In genomic region chr5:130740047-130740569, GRCh38 we compare ENCODE assay signal across 7 cellular contexts.
"Had no signal": no experiment of that assay in that cellular context is flagged by ENCODE, and none has a peak within 500 bp of the region (broad histone marks: within the 10 kb centered on the region; RNA-seq: fewer than 3 reads in every experiment).

No MANE protein-coding gene starts in this region.

- DNase-seq: GDM1, GF-D8 had no signal

- H3K4me3 ChIP-seq: GM12878 had no signal

- ATAC-seq: GM12878 had no signal

- FAIRE-seq: GM12878, GM12891, GM12892, GM18507, GM19239 had no signal
